22 cellular contexts compared by ENCODE assay signal in the genomic region with DNA sequence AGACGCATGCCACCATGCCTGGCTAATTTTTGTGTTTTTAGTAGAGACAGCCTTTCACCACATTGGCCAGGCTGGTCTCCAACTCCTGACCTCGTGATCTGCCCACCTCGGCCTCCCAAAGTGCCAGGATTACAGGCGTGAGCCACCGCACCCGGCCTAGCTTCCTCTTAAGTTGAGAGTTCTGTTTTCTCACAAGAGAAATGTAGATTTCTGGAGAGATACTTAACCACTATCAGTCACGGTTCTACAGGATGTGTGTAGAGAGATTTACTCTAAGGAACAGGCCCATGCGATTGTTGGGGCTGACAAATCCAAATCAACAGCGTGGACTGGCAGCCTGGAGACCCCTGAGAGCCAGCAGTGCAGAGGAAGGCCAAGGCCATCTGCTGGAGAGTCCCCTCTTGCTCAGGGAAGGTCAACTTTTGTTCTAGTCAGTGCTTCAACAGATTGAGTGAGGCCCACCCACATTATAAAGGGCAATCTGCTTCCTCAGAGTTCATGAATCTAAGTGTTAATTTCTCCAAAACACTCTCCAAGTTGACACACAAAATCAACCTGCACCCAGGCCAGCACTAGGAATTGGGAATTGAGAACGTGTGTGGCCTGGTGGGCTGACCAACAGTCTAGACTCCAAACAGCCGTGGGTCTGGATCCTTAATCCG. TPM values are rescaled to one million over a fixed set of nuclear protein-coding genes. Genes with fewer than 3 reads are reported as not detected.
A peak's percentile ranks its signal among the peaks of the same experiment; 100 is the strongest.
DNase-seq lines count a peak whose midpoint lies in the region; ATAC-seq, FAIRE-seq and TF ChIP-seq lines count a peak whose summit lies in the region.
"Had no signal": no experiment of that assay in that cellular context is flagged by ENCODE, and none has a peak within 500 bp of the region (broad histone marks: within the 10 kb centered on the region; RNA-seq: fewer than 3 reads in every experiment).

No MANE protein-coding gene starts in this region.

- no peak for TF ChIP-seq CTCF in activated CD8-positive, alpha-beta T cell treated with anti-CD3 and anti-CD28 coated beads for 36 hours (IDR thresholded peaks at IDR 0.05)
- TF ChIP-seq CTCF in RWPE1 (conservative IDR thresholded peaks at IDR 0.05; ENCODE audit: low read depth), result no peak
- no peak for TF ChIP-seq CTCF in astrocyte (IDR thresholded peaks at IDR 0.05; ENCODE audit: insufficient read depth, low read depth, low read length)

- H3K4me2 ChIP-seq in astrocyte (ENCODE audit: low read length) (no peak overlapping the region), trophoblast cell (ENCODE audit: low read length) (no peak overlapping the region)
- H3K4me2 ChIP-seq: A549 had no signal

- peak overlapping the region; percentile 5 for H3K27ac Mint-ChIP-seq in activated CD8-positive, alpha-beta T cell treated with anti-CD3 and anti-CD28 coated beads, Interleukin-2, amount 10 ng/mL, durations not matched to agents 7 days and 5 days
- H3K27ac Mint-ChIP-seq in activated CD8-positive, alpha-beta T cell treated with anti-CD3 and anti-CD28 coated beads for 36 hours, result no peak overlapping the region
- H3K27ac Mint-ChIP-seq in astrocyte (ENCODE audit: unreplicated experiment), result peak overlapping the region; percentile 58
- no peak overlapping the region for H3K27ac Mint-ChIP-seq in stimulated activated naive B cell treated with anti-CD40 and anti-IgM and Interleukin-4, amounts not matched to agents 10 μg/mL and 1 μg/mL and 100 μg/mL, for 72 hours

- H2BK120ac ChIP-seq in trophoblast cell (ENCODE audit: insufficient read depth, low read length, poor library complexity), result no peak overlapping the region

- H3K4ac ChIP-seq in trophoblast cell (ENCODE audit: low read depth, low read length), result no peak overlapping the region

- no CpG with 5 or more reads among the region's 12 CpGs for WGBS in trophoblast cell (ENCODE audit: extremely low coverage, insufficient coverage, insufficient read length)

- H4K20me1 ChIP-seq in astrocyte (ENCODE audit: insufficient read depth, low read length), result no peaks in the 10 kb centered on the region

- H3K27me3 ChIP-seq in astrocyte (ENCODE audit: insufficient read depth, low read length) (no peaks in the 10 kb centered on the region), trophoblast cell (ENCODE audit: insufficient read depth, low read length) (no peaks in the 10 kb centered on the region)

- H3K4me3 ChIP-seq in astrocyte (ENCODE audit: insufficient read depth, low read depth, low read length) (no peak overlapping the region), trophoblast cell (ENCODE audit: low read depth, low read length) (no peak overlapping the region)
- H3K4me3 ChIP-seq: A549, GM12878, GM23248 had no signal

- CTCF ChIA-PET in activated CD8-positive, alpha-beta T cell treated with anti-CD3 and anti-CD28 coated beads, Interleukin-2, amount 10 ng/mL, durations not matched to agents 7 days and 5 days (lab: Charles Lee), result no interaction called here
- CTCF ChIA-PET in activated CD8-positive, alpha-beta T cell treated with anti-CD3 and anti-CD28 coated beads for 36 hours (lab: Charles Lee), result no interaction called here
- CTCF ChIA-PET in RWPE1 (lab: Yijun Ruan, JAX), result no interaction called here

- H3K27ac ChIP-seq in RWPE1, result peak overlapping the region; percentile 36
- no peak overlapping the region for H3K27ac ChIP-seq in astrocyte (ENCODE audit: low read depth, low read length)
- H3K27ac ChIP-seq in trophoblast cell (ENCODE audit: low read depth, low read length), result no peak overlapping the region
- H3K27ac ChIP-seq: GM23248 had no signal

- H4K12ac ChIP-seq in trophoblast cell (ENCODE audit: low read depth, low read length), result no peak overlapping the region

- no peak overlapping the region for H3K23ac ChIP-seq in trophoblast cell (ENCODE audit: low read length)

- H3K9ac ChIP-seq in astrocyte (ENCODE audit: low read length) (no peak overlapping the region), trophoblast cell (ENCODE audit: low read length) (no peak overlapping the region)
- H3K9ac ChIP-seq: GM23248 had no signal

- no peak overlapping the region for H3K18ac ChIP-seq in trophoblast cell (ENCODE audit: low read length)

- H2BK5ac ChIP-seq in trophoblast cell (ENCODE audit: low read depth, low read length, poor library complexity), result no peak overlapping the region

- no peak for ATAC-seq in activated CD8-positive, alpha-beta T cell treated with anti-CD3 and anti-CD28 coated beads, Interleukin-2, amount 10 ng/mL, durations not matched to agents 7 days and 5 days
- no peak for ATAC-seq in activated CD8-positive, alpha-beta T cell treated with anti-CD3 and anti-CD28 coated beads for 36 hours
- no peak for ATAC-seq in HG03354 (IDR thresholded peaks at IDR 0.05; ENCODE audit: poor library complexity, severe bottlenecking, unreplicated experiment)
- no peak for ATAC-seq in stimulated activated naive B cell treated with anti-CD40 and anti-IgM and Interleukin-4, amounts not matched to agents 10 μg/mL and 1 μg/mL and 100 μg/mL, for 72 hours (replicated peaks)
- ATAC-seq: A549, GM12878 had no signal

- H2AK5ac ChIP-seq in trophoblast cell (ENCODE audit: low read length), result peak overlapping the region; percentile 26

- no peak overlapping the region for H2AFZ ChIP-seq in astrocyte (ENCODE audit: low read depth, low read length)
- H2AFZ ChIP-seq in trophoblast cell (ENCODE audit: insufficient read depth, low read length, poor library complexity), result no peak overlapping the region
- H2AFZ ChIP-seq: GM23248 had no signal

- H3K36me3 Mint-ChIP-seq in activated CD8-positive, alpha-beta T cell treated with anti-CD3 and anti-CD28 coated beads, Interleukin-2, amount 10 ng/mL, durations not matched to agents 7 days and 5 days (ENCODE audit: low read depth), result peaks cover 8% of the 10 kb centered on the region
- no peaks in the 10 kb centered on the region for H3K36me3 Mint-ChIP-seq in activated CD8-positive, alpha-beta T cell treated with anti-CD3 and anti-CD28 coated beads for 36 hours (ENCODE audit: low read depth)
- no peaks in the 10 kb centered on the region for H3K36me3 Mint-ChIP-seq in astrocyte (ENCODE audit: low read depth, unreplicated experiment)
- H3K36me3 Mint-ChIP-seq in stimulated activated naive B cell treated with anti-CD40 and anti-IgM and Interleukin-4, amounts not matched to agents 10 μg/mL and 1 μg/mL and 100 μg/mL, for 72 hours, result peaks cover 5 to 13% of the 10 kb centered on the region in 2 donors

- H3K9me3 Mint-ChIP-seq in activated CD8-positive, alpha-beta T cell treated with anti-CD3 and anti-CD28 coated beads, Interleukin-2, amount 10 ng/mL, durations not matched to agents 7 days and 5 days (ENCODE audit: insufficient read depth), result no peaks in the 10 kb centered on the region
- no peaks in the 10 kb centered on the region for H3K9me3 Mint-ChIP-seq in activated CD8-positive, alpha-beta T cell treated with anti-CD3 and anti-CD28 coated beads for 36 hours
- no peaks in the 10 kb centered on the region for H3K9me3 Mint-ChIP-seq in astrocyte (ENCODE audit: unreplicated experiment)
- H3K9me3 Mint-ChIP-seq in stimulated activated naive B cell treated with anti-CD40 and anti-IgM and Interleukin-4, amounts not matched to agents 10 μg/mL and 1 μg/mL and 100 μg/mL, for 72 hours, result peaks cover 0 to 1% of the 10 kb centered on the region in 2 donors
- H3K9me3 Mint-ChIP-seq: CD14-positive monocyte had no signal

- H3K79me1 ChIP-seq in trophoblast cell (ENCODE audit: low read length), result no peaks in the 10 kb centered on the region

- FAIRE-seq in astrocyte (lab: Jason Lieb, UNC), result no peak
- FAIRE-seq: A549, GM12878, GM19239, HTR-8/SVneo, RCC 7860 had no signal

- no peaks in the 10 kb centered on the region for H3K9me3 ChIP-seq in astrocyte (ENCODE audit: insufficient read depth, low read depth, low read length)
- H3K9me3 ChIP-seq in trophoblast cell (ENCODE audit: insufficient read depth, low read depth, low read length), result no peaks in the 10 kb centered on the region
- H3K9me3 ChIP-seq: A549 had no signal

- H3K4me1 ChIP-seq in astrocyte (ENCODE audit: insufficient read depth, low read length) (peaks cover 18% of the 10 kb centered on the region), trophoblast cell (ENCODE audit: control insufficient read depth in 1 of 2, insufficient read depth in 2 of 2, low read length in 2 of 2) (peaks cover 7 to 18% of the 10 kb centered on the region in 2 experiments)

- DNase-seq in activated CD8-positive, alpha-beta T cell treated with anti-CD3 and anti-CD28 coated beads, Interleukin-2, amount 10 ng/mL, durations not matched to agents 7 days and 5 days, result no peak
- no peak for DNase-seq in activated CD8-positive, alpha-beta T cell treated with anti-CD3 and anti-CD28 coated beads for 36 hours
- DNase-seq in RWPE1 (ENCODE audit: low spot score) (no peak), astrocyte (ENCODE audit: low read depth) (no peak), trophoblast cell (no peak), AG20443 (ENCODE audit: low spot score) (no peak)
- DNase-seq in stimulated activated naive B cell treated with anti-CD40 and anti-IgM and Interleukin-4, amounts not matched to agents 10 μg/mL and 1 μg/mL and 100 μg/mL, for 72 hours, result no peak
- DNase-seq: DMS53, GM23248, KG1, NCI-H1105, NCI-H187 treated with DMSO at 0.1 percent for 48 hours, NCI-H510A, SHP77 treated with DMSO at 0.1 percent for 48 hours had no signal

- H3K4me1 Mint-ChIP-seq in activated CD8-positive, alpha-beta T cell treated with anti-CD3 and anti-CD28 coated beads, Interleukin-2, amount 10 ng/mL, durations not matched to agents 7 days and 5 days (ENCODE audit: low read depth), result peaks cover 12% of the 10 kb centered on the region
- peaks cover 2% of the 10 kb centered on the region for H3K4me1 Mint-ChIP-seq in activated CD8-positive, alpha-beta T cell treated with anti-CD3 and anti-CD28 coated beads for 36 hours (ENCODE audit: low read depth)
- H3K4me1 Mint-ChIP-seq in astrocyte (ENCODE audit: low read depth, unreplicated experiment), result peaks cover 25% of the 10 kb centered on the region
- H3K4me1 Mint-ChIP-seq in stimulated activated naive B cell treated with anti-CD40 and anti-IgM and Interleukin-4, amounts not matched to agents 10 μg/mL and 1 μg/mL and 100 μg/mL, for 72 hours, result peaks cover 5 to 12% of the 10 kb centered on the region in 2 donors

- H4K8ac ChIP-seq in trophoblast cell (ENCODE audit: low read depth, low read length), result no peak overlapping the region

- H4K91ac ChIP-seq in trophoblast cell (ENCODE audit: low read depth, low read length), result peak overlapping the region; percentile 53

- H3K14ac ChIP-seq in trophoblast cell (ENCODE audit: low read length), result peak overlapping the region; percentile 8

- H2BK12ac ChIP-seq in trophoblast cell (ENCODE audit: low read length), result no peak overlapping the region

- H3K79me2 ChIP-seq in astrocyte (ENCODE audit: insufficient read depth, low read length) (peaks cover 2% of the 10 kb centered on the region), trophoblast cell (ENCODE audit: control insufficient read depth, insufficient read depth, low read length, poor library complexity) (no peaks in the 10 kb centered on the region)

- H3K36me3 ChIP-seq in astrocyte (ENCODE audit: insufficient read depth, low read length) (no peaks in the 10 kb centered on the region), trophoblast cell (ENCODE audit: control insufficient read depth in 1 of 2, insufficient read depth in 2 of 2, low read length in 2 of 2) (no peaks in the 10 kb centered on the region)

- no peak overlapping the region for H3K4me3 Mint-ChIP-seq in activated CD8-positive, alpha-beta T cell treated with anti-CD3 and anti-CD28 coated beads, Interleukin-2, amount 10 ng/mL, durations not matched to agents 7 days and 5 days
- H3K4me3 Mint-ChIP-seq in activated CD8-positive, alpha-beta T cell treated with anti-CD3 and anti-CD28 coated beads for 36 hours, result no peak overlapping the region
- H3K4me3 Mint-ChIP-seq in astrocyte (ENCODE audit: unreplicated experiment), result no peak overlapping the region
- H3K4me3 Mint-ChIP-seq in stimulated activated naive B cell treated with anti-CD40 and anti-IgM and Interleukin-4, amounts not matched to agents 10 μg/mL and 1 μg/mL and 100 μg/mL, for 72 hours, result no peak overlapping the region
- H3K4me3 Mint-ChIP-seq: CD14-positive monocyte had no signal

- POLR2A ChIA-PET in activated CD8-positive, alpha-beta T cell treated with anti-CD3 and anti-CD28 coated beads, Interleukin-2, amount 10 ng/mL, durations not matched to agents 7 days and 5 days (lab: Charles Lee), result no interaction called here
- POLR2A ChIA-PET in activated CD8-positive, alpha-beta T cell treated with anti-CD3 and anti-CD28 coated beads for 36 hours (lab: Charles Lee), result no interaction called here
- POLR2A ChIA-PET in RWPE1 (lab: Yijun Ruan, JAX; ENCODE audit: low non-redundant PET), result no interaction called here

- no peaks in the 10 kb centered on the region for H3K27me3 Mint-ChIP-seq in activated CD8-positive, alpha-beta T cell treated with anti-CD3 and anti-CD28 coated beads, Interleukin-2, amount 10 ng/mL, durations not matched to agents 7 days and 5 days (ENCODE audit: low read depth)
- no peaks in the 10 kb centered on the region for H3K27me3 Mint-ChIP-seq in activated CD8-positive, alpha-beta T cell treated with anti-CD3 and anti-CD28 coated beads for 36 hours
- H3K27me3 Mint-ChIP-seq in astrocyte (ENCODE audit: low read depth, unreplicated experiment), result no peaks in the 10 kb centered on the region
- H3K27me3 Mint-ChIP-seq in stimulated activated naive B cell treated with anti-CD40 and anti-IgM and Interleukin-4, amounts not matched to agents 10 μg/mL and 1 μg/mL and 100 μg/mL, for 72 hours, result peaks cover 5 to 6% of the 10 kb centered on the region in 2 donors

- intact Hi-C loops in activated CD8-positive, alpha-beta T cell treated with anti-CD3 and anti-CD28 coated beads for 36 hours (cut with micrococcal nuclease), result no loop called here

RNA-seq across cellular contexts. Expression of gene CHAF1B, which starts 38.7 kb away (rescaled TPM):
- 10 to 100 TPM; 27.4 to 28.1 TPM for total RNA-seq in activated CD8-positive, alpha-beta T cell treated with anti-CD3 and anti-CD28 coated beads, Interleukin-2, amount 10 ng/mL, durations not matched to agents 7 days and 5 days
- total RNA-seq in activated CD8-positive, alpha-beta T cell treated with anti-CD3 and anti-CD28 coated beads for 36 hours, result 10 to 100 TPM; 30.9 to 34.7 TPM
- total RNA-seq in astrocyte, result 2.8 and 3.0 TPM in 2 replicates
- polyA plus RNA-seq in trophoblast cell (2013), result 7.7 and 8.0 TPM in 2 replicates
- polyA plus RNA-seq: CD14-positive monocyte had no signal

RNA-seq across cellular contexts. Expression of gene CLDN14, which starts 56.0 kb away (rescaled TPM):
- total RNA-seq in activated CD8-positive, alpha-beta T cell treated with anti-CD3 and anti-CD28 coated beads, Interleukin-2, amount 10 ng/mL, durations not matched to agents 7 days and 5 days, result not detected
- total RNA-seq in activated CD8-positive, alpha-beta T cell treated with anti-CD3 and anti-CD28 coated beads for 36 hours, result not detected
- not detected in 2 replicates for total RNA-seq in astrocyte
- polyA plus RNA-seq in trophoblast cell (2013), result 0.06 and 0.10 TPM in 2 replicates
- total RNA-seq: GM23248, M059J had no signal
- polyA plus RNA-seq: A549, CD14-positive monocyte, GM23248 had no signal

Comparison
In these comparisons a context has a peak if more than half of its experiments do, and no peak if none do; other contexts are left out.
1. H3K27ac Mint-ChIP-seq: peak in activated CD8-positive, alpha-beta T cell treated with anti-CD3 and anti-CD28 coated beads, Interleukin-2, amount 10 ng/mL, durations not matched to agents 7 days and 5 days (single experiment) and astrocyte (single experiment); none in activated CD8-positive, alpha-beta T cell treated with anti-CD3 and anti-CD28 coated beads for 36 hours (single experiment) and stimulated activated naive B cell treated with anti-CD40 and anti-IgM and Interleukin-4, amounts not matched to agents 10 μg/mL and 1 μg/mL and 100 μg/mL, for 72 hours (single experiment).